26 cellular contexts compared by ENCODE assay signal in the genomic region with DNA sequence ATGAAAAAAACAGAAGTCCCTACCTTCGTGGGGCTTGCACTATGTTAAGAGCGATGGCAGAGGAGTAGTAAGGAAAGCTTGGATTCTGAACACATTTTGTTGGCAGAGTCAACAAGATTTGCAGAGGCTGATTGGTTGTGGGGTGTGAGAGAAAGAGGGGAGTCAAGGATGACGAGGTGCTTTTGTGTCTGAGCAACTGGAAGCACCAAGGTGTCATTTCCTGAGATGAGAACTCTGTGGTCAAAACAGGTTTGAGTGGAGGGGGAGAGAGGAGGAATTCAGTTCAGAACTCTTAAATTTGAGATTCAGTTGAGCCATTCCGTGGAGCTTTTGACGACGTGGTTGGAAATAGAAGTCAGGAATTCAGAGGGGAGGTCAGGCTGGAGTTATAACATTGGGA. TPM values are rescaled to one million over a fixed set of nuclear protein-coding genes. Genes with fewer than 3 reads are reported as not detected.
"Had no signal": no experiment of that assay in that cellular context is flagged by ENCODE, and none has a peak within 500 bp of the region (broad histone marks: within the 10 kb centered on the region; RNA-seq: fewer than 3 reads in every experiment).

No MANE protein-coding gene starts in this region.

- H3K4me3 ChIP-seq: esophagus muscularis mucosa, gastrocnemius medialis, heart right ventricle, pancreas, suprapubic skin, thyroid gland had no signal

- ATAC-seq: gastrocnemius medialis; heart right ventricle; pancreas; right cardiac atrium; stimulated activated effector memory CD8-positive, alpha-beta T cell treated with anti-CD3 and anti-CD28 coated beads, Interleukin-12 subunit alpha, Interleukin-12 subunit beta, amount 100 ng/mL, for 72 hours; stimulated activated naive CD8-positive, alpha-beta T cell treated with anti-CD3 and anti-CD28 coated beads, Interleukin-15, Interleukin-2, amounts not matched to agents 100 U/mL and 50 U/mL, for 24 hours had no signal

- H3K4me1 ChIP-seq: esophagus muscularis mucosa, gastrocnemius medialis, pancreas, suprapubic skin, thyroid gland had no signal

- H3K27me3 ChIP-seq: gastrocnemius medialis, pancreas, thyroid gland had no signal

- H3K9me3 ChIP-seq: esophagus muscularis mucosa, gastrocnemius medialis, heart right ventricle, pancreas, suprapubic skin, thyroid gland had no signal

- H3K27me3 Mint-ChIP-seq: progenitor cell of endocrine pancreas, type B pancreatic cell had no signal

- H3K27ac ChIP-seq: epithelial cell of prostate, esophagus muscularis mucosa, gastrocnemius medialis, heart right ventricle, pancreas, suprapubic skin, thyroid gland had no signal

- FAIRE-seq: endometrium, islet of Langerhans, pancreas, urothelium cell line had no signal

- H3K27ac Mint-ChIP-seq: naive B cell; nephron; progenitor cell of endocrine pancreas; stimulated activated effector memory CD8-positive, alpha-beta T cell treated with anti-CD3 and anti-CD28 coated beads, Interleukin-12 subunit alpha, Interleukin-12 subunit beta, amount 100 ng/mL, for 72 hours; type B pancreatic cell had no signal

- H3K4me3 Mint-ChIP-seq: naive B cell; nephron; stimulated activated effector memory CD8-positive, alpha-beta T cell treated with anti-CD3 and anti-CD28 coated beads, Interleukin-12 subunit alpha, Interleukin-12 subunit beta, amount 100 ng/mL, for 72 hours; type B pancreatic cell had no signal

- H3K4me1 Mint-ChIP-seq: nephron had no signal

- H3K36me3 ChIP-seq: esophagus muscularis mucosa, gastrocnemius medialis, heart right ventricle, pancreas, suprapubic skin, thyroid gland had no signal

- H3K36me3 Mint-ChIP-seq: naive B cell, type B pancreatic cell had no signal

- H3K9me3 Mint-ChIP-seq: naive B cell; nephron; stimulated activated effector memory CD8-positive, alpha-beta T cell treated with anti-CD3 and anti-CD28 coated beads, Interleukin-12 subunit alpha, Interleukin-12 subunit beta, amount 100 ng/mL, for 72 hours; type B pancreatic cell had no signal

- DNase-seq: effector memory CD4-positive, alpha-beta T cell; gastrocnemius medialis; heart right ventricle; hypothalamus; kidney glomerular epithelial cell; naive B cell; occipital lobe; pancreas; right cardiac atrium; stimulated activated CD4-positive, alpha-beta T cell treated with anti-CD3 and anti-CD28 coated beads, Interleukin-4, amount 100 ng/mL, for 1 hour; stimulated activated CD8-positive, alpha-beta memory T cell treated with anti-CD3 and anti-CD28 coated beads, Interleukin-4, amount 100 ng/mL, for 48 hours; stimulated activated naive CD8-positive, alpha-beta T cell treated with anti-CD3 and anti-CD28 coated beads, Interleukin-15, Interleukin-2, amounts not matched to agents 100 U/mL and 50 U/mL, for 24 hours; thyroid gland had no signal

RNA-seq across cellular contexts. Expression of a gene that starts 3.5 kb away (rescaled TPM):
- total RNA-seq: esophagus muscularis mucosa, fibroblast of villous mesenchyme, gastrocnemius medialis, heart right ventricle, liver, lung microvascular endothelial cell, occipital lobe, pancreas, progenitor cell of endocrine pancreas, right cardiac atrium, suprapubic skin, thyroid gland had no signal
- polyA plus RNA-seq: heart right ventricle, liver, pancreas, right cardiac atrium had no signal
